Comparison of ENCODE assay signal across 20 cellular contexts in the genomic region with DNA sequence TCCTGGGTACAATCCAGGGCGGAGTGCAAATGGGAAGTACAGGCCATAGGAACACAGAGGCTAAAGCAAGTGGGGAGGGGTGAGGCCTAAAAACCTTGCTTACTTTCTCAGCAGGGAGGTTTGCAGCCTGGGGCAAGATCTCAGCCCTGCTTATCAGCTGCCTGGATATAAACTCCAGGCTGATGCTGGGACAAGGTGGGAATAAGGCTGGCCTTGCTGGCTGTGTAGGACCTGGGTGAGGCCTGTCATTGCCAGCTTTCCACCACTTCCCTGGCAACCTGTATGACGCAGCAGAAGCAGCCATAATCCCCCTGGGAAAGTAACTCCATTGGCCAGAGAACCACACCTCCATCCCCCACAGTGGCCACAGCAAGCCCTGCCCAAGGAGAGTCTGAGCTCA.
A peak's percentile ranks its signal among the peaks of the same experiment; 100 is the strongest.
DNase-seq lines count a peak whose midpoint lies in the region; TF ChIP-seq lines count a peak whose summit lies in the region.
"Had no signal": no experiment of that assay in that cellular context is flagged by ENCODE, and none has a peak within 500 bp of the region (broad histone marks: within the 10 kb centered on the region; RNA-seq: fewer than 3 reads in every experiment).

No MANE protein-coding gene starts in this region.

- H2BK5ac ChIP-seq in mesendoderm (ENCODE audit: low read length), result no peak overlapping the region

- H3K56ac ChIP-seq in mesendoderm (ENCODE audit: low read length), result peak overlapping the region; percentile 35

- in situ Hi-C loops in transverse colon (cut with MboI; ENCODE audit: low pct_ligation_motif_present in 1 of 4, low pct_unique_long_range_greater_than_20kb in 1 of 4, low sequenced_read_pairs in 3 of 4), result no loop called here
- in situ Hi-C loops in mammary epithelial cell (cut with MboI; ENCODE audit: low sequenced_read_pairs in 2 of 2), result no loop called here

- H3K27ac ChIP-seq in VCaP (peak overlapping the region; percentile 34; the same call in 1 of the 2 replicates), mesendoderm (ENCODE audit: low read depth, low read length) (no peak overlapping the region), transverse colon (no peak overlapping the region), mammary epithelial cell (ENCODE audit: insufficient read depth, low read depth, low read length) (no peak overlapping the region)
- H3K27ac ChIP-seq: KMS-11, SJSA1 had no signal

- H3K23ac ChIP-seq in mesendoderm (ENCODE audit: low read length), result no peak overlapping the region

- no peak overlapping the region for H2AFZ ChIP-seq in mammary epithelial cell (ENCODE audit: low read depth, low read length)

- no peak overlapping the region for H2AK5ac ChIP-seq in mesendoderm (ENCODE audit: low read length)

- H3K4me2 ChIP-seq in mesendoderm (ENCODE audit: low read length) (no peak overlapping the region), mammary epithelial cell (ENCODE audit: insufficient read depth, low read depth, low read length) (no peak overlapping the region)
- H3K4me2 ChIP-seq: KMS-11 had no signal

- H3K79me2 ChIP-seq in mesendoderm (ENCODE audit: control insufficient read depth, insufficient read depth, low read length) (no peaks in the 10 kb centered on the region), mammary epithelial cell (ENCODE audit: insufficient read depth, low read length) (no peaks in the 10 kb centered on the region)

- H3K9me3 ChIP-seq in BE2C (no peaks in the 10 kb centered on the region), transverse colon (no peaks in the 10 kb centered on the region), mammary epithelial cell (replicated peaks; ENCODE audit: insufficient read depth, low read length) (no peaks in the 10 kb centered on the region)
- H3K9me3 ChIP-seq: SJSA1 had no signal

- no peak overlapping the region for H2BK120ac ChIP-seq in mesendoderm (ENCODE audit: low read depth, low read length)

- H3K36me3 ChIP-seq in BE2C, result no peaks in the 10 kb centered on the region
- no peaks in the 10 kb centered on the region for H3K36me3 ChIP-seq in mesendoderm (ENCODE audit: control insufficient read depth, insufficient read depth, low read length)
- no peaks in the 10 kb centered on the region for H3K36me3 ChIP-seq in transverse colon
- no peaks in the 10 kb centered on the region for H3K36me3 ChIP-seq in mammary epithelial cell (ENCODE audit: insufficient read depth, low read length)
- H3K36me3 ChIP-seq: SJSA1 had no signal

- H4K8ac ChIP-seq in mesendoderm (ENCODE audit: low read depth, low read length), result no peak overlapping the region

- CTCF ChIA-PET in HEK293T (lab: Yijun Ruan, JAX), result interaction anchor here (1.1 kb wide), 1 partner anchor 244 kb away, joined by 3 read pairs; no protein-coding TSS in a partner anchor
- CTCF ChIA-PET in GM10248 (lab: Yijun Ruan, JAX), result interaction anchor here (1.1 to 1.3 kb wide), 2 partner anchors 9 to 10 kb away, joined by 3 to 4 read pairs; no protein-coding TSS in a partner anchor
- CTCF ChIA-PET in mammary epithelial cell (lab: Charles Lee; ENCODE audit: low non-redundant PET), result no interaction called here

- TF ChIP-seq CTCF in BE2C (IDR thresholded peaks at IDR 0.05; ENCODE audit: low read depth, low read length) (no peak), VCaP (conservative IDR thresholded peaks at IDR 0.05) (no peak), transverse colon (IDR thresholded peaks at IDR 0.05) (no peak), GM10248 (IDR thresholded peaks at IDR 0.05; ENCODE audit: control extremely low read depth, extremely low read depth, low read depth, missing control alignments) (no peak), mammary epithelial cell (conservative IDR thresholded peaks at IDR 0.05 in 1 of 2, IDR thresholded peaks at IDR 0.05 in 1 of 2; ENCODE audit: extremely low read depth in 1 of 2, insufficient read depth in 1 of 2, low read depth in 1 of 2, low read length in 2 of 2) (no peak)

- H3K79me1 ChIP-seq in mesendoderm (ENCODE audit: low read length), result no peaks in the 10 kb centered on the region

- intact Hi-C loops in transverse colon (cut with DNase I; ENCODE audit: low total_unique reads), result no loop called here
- intact Hi-C loops in mammary epithelial cell (cut with micrococcal nuclease), result no loop called here

- WGBS in mesendoderm (ENCODE audit: extremely low coverage, insufficient coverage, low lambda C conversion rate), result no CpG with 5 or more reads among the region's 2 CpGs
- WGBS in transverse colon (ENCODE audit: low coverage in 1 of 2), 2 donors, result 87% methylated on average over 2 of the region's 2 CpGs; no CpG with 5 or more reads in 1 of the 2 donors
- 90% methylated on average over 1 of the region's 2 CpGs for WGBS in mammary epithelial cell (ENCODE audit: low coverage, missing lambda C conversion rate)

- H3K9ac ChIP-seq in mesendoderm (ENCODE audit: low read length), result no peak overlapping the region
- no peak overlapping the region for H3K9ac ChIP-seq in mammary epithelial cell (ENCODE audit: insufficient read depth, low read length)
- H3K9ac ChIP-seq: KMS-11 had no signal

- H3K4me1 ChIP-seq in BE2C (peaks cover 14% of the 10 kb centered on the region), mesendoderm (ENCODE audit: control insufficient read depth, low read depth, low read length) (peaks cover 7% of the 10 kb centered on the region), transverse colon (no peaks in the 10 kb centered on the region), mammary epithelial cell (ENCODE audit: insufficient read depth, low read length) (no peaks in the 10 kb centered on the region)
- H3K4me1 ChIP-seq: SJSA1 had no signal

- no peaks in the 10 kb centered on the region for H3K27me3 ChIP-seq in BE2C
- H3K27me3 ChIP-seq in mesendoderm (ENCODE audit: insufficient read depth, low read length, poor library complexity), result no peaks in the 10 kb centered on the region
- no peaks in the 10 kb centered on the region for H3K27me3 ChIP-seq in transverse colon
- no peaks in the 10 kb centered on the region for H3K27me3 ChIP-seq in mammary epithelial cell (ENCODE audit: insufficient read depth, low read length)
- H3K27me3 ChIP-seq: SJSA1 had no signal

- BruUV-seq in mammary epithelial cell (replicated peaks; lab: Mats Ljungman, UMichigan), result no TSS peak

- no peak for TF ChIP-seq EP300 in transverse colon (IDR thresholded peaks at IDR 0.05; ENCODE audit: low read depth)

- DNase-seq in BE2C (peak; percentile 19), HEK293T (ENCODE audit: extremely low spot score) (peak; percentile 69), mesendoderm (peak; percentile 84), transverse colon (no peak), GM10248 (ENCODE audit: extremely low spot score) (no peak), mammary epithelial cell (no peak)
- DNase-seq: AML-193, GDM1, HCEC 1CT, IMR-90, MV-4-11, NCI-H1105 treated with DMSO at 0.1 percent for 48 hours, NCI-H187 treated with DMSO at 0.1 percent for 48 hours, NCI-H2227 treated with DMSO at 0.1 percent for 48 hours, NCI-H524, NCI-H82, T-helper 1 cell had no signal

- no peaks in the 10 kb centered on the region for H4K20me1 ChIP-seq in mammary epithelial cell (ENCODE audit: insufficient read depth, low read length)

- H4K5ac ChIP-seq in mesendoderm (ENCODE audit: low read length), result no peak overlapping the region

- H3K4me3 ChIP-seq in BE2C (ENCODE audit: low read depth, low read length) (no peak overlapping the region), mesendoderm (ENCODE audit: low read length) (no peak overlapping the region), transverse colon (no peak overlapping the region), mammary epithelial cell (replicated peaks in 1 of 3; ENCODE audit: insufficient read depth in 1 of 3, low read depth in 2 of 3, low read length in 3 of 3) (no peak overlapping the region)
- H3K4me3 ChIP-seq: SJSA1 had no signal

- no peak overlapping the region for H3K4ac ChIP-seq in mesendoderm (ENCODE audit: low read depth, low read length)

- POLR2A ChIA-PET in HEK293T (lab: Yijun Ruan, JAX) (no interaction called here), GM10248 (lab: Yijun Ruan, JAX) (no interaction called here)

- dilution Hi-C loops in mammary epithelial cell (cut with HindIII; ENCODE audit: low sequenced_read_pairs), result no loop called here

- H2BK15ac ChIP-seq in mesendoderm (replicated peaks; ENCODE audit: low read depth), result no peak overlapping the region

- no peak overlapping the region for H3K18ac ChIP-seq in mesendoderm (ENCODE audit: low read length)

- no peak for TF ChIP-seq POLR2A in transverse colon (IDR thresholded peaks at IDR 0.05)

TF ChIP-seq in HEK293T, 16 proteins besides CTCF, POLR2A, EP300 and RAD21:
- TF ChIP-seq SP1 (IDR thresholded peaks at IDR 0.05), result no peak
- 0 out of 2 replicates have a peak, but pooled peaks have one; percentile 69 for TF ChIP-seq HDGF (IDR thresholded peaks at IDR 0.05; ENCODE audit: borderline replicate concordance)
- no peak for TF ChIP-seq ZNF384 (IDR thresholded peaks at IDR 0.05)
- TF ChIP-seq TARDBP (IDR thresholded peaks at IDR 0.05), result no peak
- TF ChIP-seq L3MBTL2 (conservative IDR thresholded peaks at IDR 0.05), result no peak
- TF ChIP-seq NFRKB (IDR thresholded peaks at IDR 0.05), result no peak
- TF ChIP-seq FOXM1 (IDR thresholded peaks at IDR 0.05; ENCODE audit: borderline replicate concordance), result no peak
- peak; percentile 20; the same call in 1 of the 2 replicates for TF ChIP-seq CTBP1 (IDR thresholded peaks at IDR 0.05; ENCODE audit: borderline replicate concordance)
- no peak for TF ChIP-seq SUZ12 (IDR thresholded peaks at IDR 0.05)

Comparison
In these comparisons a context has a peak if more than half of its experiments do, and no peak if none do; other contexts are left out.
1. DNase-seq: peak in BE2C (single experiment), HEK293T (single experiment) and mesendoderm (single experiment); none in transverse colon (single experiment), GM10248 (single experiment) and mammary epithelial cell (single experiment).